In genomic region chr2:237695201-237695780, GRCh38 we compare ENCODE assay signal across 8 cellular contexts.
DNase-seq lines count a peak whose midpoint lies in the region; ATAC-seq and TF ChIP-seq lines count a peak whose summit lies in the region.

No MANE protein-coding gene starts in this region.

- no peak overlapping the region for H3K27ac Mint-ChIP-seq in Caco-2 (ENCODE audit: unreplicated experiment)

- H2AFZ ChIP-seq in OCI-LY3 (ENCODE audit: low read depth, low read length) = no peak overlapping the region

- BruUV-seq in Caco-2 (replicated peaks; lab: Mats Ljungman, UMichigan) = no TSS peak

- no peaks in the 10 kb centered on the region for H3K36me3 ChIP-seq in cardiac muscle cell
- H3K36me3 ChIP-seq in OCI-LY3 (replicated peaks; ENCODE audit: low read depth, low read length) = no peaks in the 10 kb centered on the region
- no peaks in the 10 kb centered on the region for H3K36me3 ChIP-seq in muscle layer of duodenum (ENCODE audit: control insufficient read depth in 1 of 2, insufficient read depth in 2 of 2, low read length in 2 of 2)
- no peaks in the 10 kb centered on the region for H3K36me3 ChIP-seq in Caco-2 (ENCODE audit: control insufficient read depth, insufficient read depth, low read length)

- H3K27ac ChIP-seq in cardiac muscle cell = peak overlapping the region; percentile 71
- H3K27ac ChIP-seq in OCI-LY3 (ENCODE audit: low read length) = no peak overlapping the region
- peak overlapping the region; percentile 99 for H3K27ac ChIP-seq in muscle layer of duodenum (ENCODE audit: low read length)

- peaks cover 19% of the 10 kb centered on the region for H3K4me1 Mint-ChIP-seq in Caco-2 (ENCODE audit: low read depth, unreplicated experiment)

- 0 out of 2 replicates have a peak overlapping the region, but pooled peaks have one; percentile 12 for H3K9ac ChIP-seq in OCI-LY3 (ENCODE audit: low read length)

- no peak for TF ChIP-seq CTCF in cardiac muscle cell (IDR thresholded peaks at IDR 0.05; ENCODE audit: low read depth, low read length)
- TF ChIP-seq CTCF in OCI-LY3 (IDR thresholded peaks at IDR 0.05; ENCODE audit: low read depth, low read length) = no peak
- TF ChIP-seq CTCF in cardiac fibroblast (IDR thresholded peaks at IDR 0.05; ENCODE audit: low read depth, low read length) = no peak
- no peak for TF ChIP-seq CTCF in Caco-2 (IDR thresholded peaks at IDR 0.05; ENCODE audit: insufficient read depth in 1 of 2, low read depth in 1 of 2, low read length in 1 of 2, severe bottlenecking in 1 of 2, unreplicated experiment in 1 of 2)

- no peaks in the 10 kb centered on the region for H3K36me3 Mint-ChIP-seq in Caco-2 (ENCODE audit: insufficient read depth, unreplicated experiment)

- no peak overlapping the region for H3K4me3 Mint-ChIP-seq in Caco-2 (ENCODE audit: unreplicated experiment)

- H4K20me1 ChIP-seq in OCI-LY3 (ENCODE audit: insufficient read depth, low read length) = peaks cover 58% of the 10 kb centered on the region

- H3K27me3 ChIP-seq in cardiac muscle cell (no peaks in the 10 kb centered on the region), OCI-LY3 (ENCODE audit: low read depth, low read length) (peaks cover 6% of the 10 kb centered on the region; the same call in 1 of the 2 replicates), muscle layer of duodenum (ENCODE audit: low read depth, low read length) (no peaks in the 10 kb centered on the region), Caco-2 (replicated peaks; ENCODE audit: control insufficient read depth, insufficient read depth, low read length) (no peaks in the 10 kb centered on the region)

- H3K27me3 Mint-ChIP-seq in Caco-2 (ENCODE audit: insufficient read depth, unreplicated experiment) = no peaks in the 10 kb centered on the region

- peak overlapping the region; percentile 96 for H3K4me2 ChIP-seq in OCI-LY3 (ENCODE audit: low read length)

- no peak for ATAC-seq in Right ventricle myocardium inferior

- H3K4me1 ChIP-seq in cardiac muscle cell (ENCODE audit: low read depth) (peaks cover 73% of the 10 kb centered on the region), OCI-LY3 (ENCODE audit: low read length) (peaks cover 60% of the 10 kb centered on the region), muscle layer of duodenum (ENCODE audit: control insufficient read depth in 1 of 2, insufficient read depth in 2 of 2, low read length in 2 of 2) (peaks cover 48 to 55% of the 10 kb centered on the region in 2 donors), Caco-2 (peaks cover 19% of the 10 kb centered on the region; the same call in 1 of the 2 replicates)

- H3K79me2 ChIP-seq in OCI-LY3 (ENCODE audit: low read length) = peaks cover 69% of the 10 kb centered on the region

- peak in 1 of 2 donors; percentile 68 for DNase-seq in cardiac muscle cell (ENCODE audit: low read depth in 1 of 2, low spot score in 1 of 2)
- no peak for DNase-seq in Right ventricle myocardium inferior (ENCODE audit: missing footprints)
- DNase-seq in cardiac fibroblast (ENCODE audit: low read depth in 2 of 2) = peak; percentile 76 to 95
- DNase-seq in cortex of kidney (lab: John Stamatoyannopoulos, UW) = no peak
- no peak for DNase-seq in Caco-2
- no peak for DNase-seq in stimulated activated CD4-positive, alpha-beta T cell treated with anti-CD3 and anti-CD28 coated beads, Interleukin-4, amount 100 ng/mL, for 1 hour

- no peak overlapping the region for H3K4me3 ChIP-seq in cardiac muscle cell
- peak overlapping the region; percentile 95 for H3K4me3 ChIP-seq in OCI-LY3 (ENCODE audit: low read length)
- peak overlapping the region in 1 of 2 donors; percentile 11 for H3K4me3 ChIP-seq in cardiac fibroblast (replicated peaks in 1 of 2; ENCODE audit: low read depth in 2 of 2, low read length in 2 of 2)
- H3K4me3 ChIP-seq in muscle layer of duodenum (ENCODE audit: low read depth in 1 of 2, low read length in 2 of 2) = peak overlapping the region; percentile 86 to 95
- H3K4me3 ChIP-seq in Caco-2 (ENCODE audit: low read depth, low read length) = no peak overlapping the region

- POLR2A ChIA-PET in Caco-2 (lab: Charles Lee) = no interaction called here

- CTCF ChIA-PET in Caco-2 (lab: Charles Lee) = no interaction called here

- intact Hi-C loops in Right ventricle myocardium inferior (cut with DNase I) (loop anchor here (5.0 kb wide), 1 partner anchor 63 kb away; no protein-coding TSS in a partner anchor), Caco-2 (cut with micrococcal nuclease; ENCODE audit: unreplicated experiment) (loop anchor here (10.0 kb wide), 1 partner anchor 100 kb away; the partner anchor contains the start of gene RAB17)

- H3K9me3 ChIP-seq in cardiac muscle cell (ENCODE audit: low read depth) (no peaks in the 10 kb centered on the region), OCI-LY3 (ENCODE audit: insufficient read depth, low read length) (no peaks in the 10 kb centered on the region), muscle layer of duodenum (ENCODE audit: control insufficient read depth in 1 of 2, low read length in 2 of 2) (no peaks in the 10 kb centered on the region), Caco-2 (no peaks in the 10 kb centered on the region)

- no peaks in the 10 kb centered on the region for H3K9me3 Mint-ChIP-seq in Caco-2 (ENCODE audit: unreplicated experiment)

Comparison
In these comparisons a context has a peak if more than half of its experiments do, and no peak if none do; other contexts are left out.
1. DNase-seq: peak in cardiac fibroblast (2 of 2); none in Right ventricle myocardium inferior (single experiment), cortex of kidney (single experiment), Caco-2 (0 of 2) and stimulated activated CD4-positive, alpha-beta T cell treated with anti-CD3 and anti-CD28 coated beads, Interleukin-4, amount 100 ng/mL, for 1 hour (single experiment).
2. H3K4me3 ChIP-seq: peak in OCI-LY3 (single experiment) and muscle layer of duodenum (2 of 2); none in cardiac muscle cell (single experiment) and Caco-2 (single experiment).